ENCODE assay signal across 2 cellular contexts in the genomic region with DNA sequence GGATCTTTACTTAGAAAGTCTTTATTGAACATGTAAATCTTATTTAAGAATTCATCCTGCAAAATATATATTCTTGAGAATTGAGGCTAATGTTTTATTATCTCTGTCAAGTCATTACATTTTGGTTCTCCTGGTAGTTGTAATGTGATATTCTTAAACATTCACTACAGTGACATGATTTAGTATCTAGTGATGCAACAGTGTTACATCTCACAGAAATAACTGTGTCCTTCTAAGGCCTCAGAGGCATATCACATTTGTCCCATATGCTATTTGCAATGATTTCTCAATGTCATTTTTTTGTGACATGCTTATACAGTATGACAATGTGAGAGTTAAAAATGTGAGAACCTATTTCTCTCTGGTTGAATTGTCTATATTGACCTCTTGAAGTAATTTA.
TF ChIP-seq lines count a peak whose summit lies in the region.

No MANE protein-coding gene starts in this region.

TF ChIP-seq in HEK293, 187 proteins besides CTCF, POLR2A, EP300 and RAD21 (continued from another document):
- TF ChIP-seq PRDM6 (tag by site-specific recombination; IDR thresholded peaks at IDR 0.05) (peak; percentile 6; the same call in 1 of the 2 replicates), ZFHX2 (tag by site-specific recombination; conservative IDR thresholded peaks at IDR 0.05) (no peak), ZNF658 (tag by site-specific recombination; IDR thresholded peaks at IDR 0.05) (no peak), SETDB1 (IDR thresholded peaks at IDR 0.05; ENCODE audit: insufficient read length, low read length) (no peak), ZNF157 (tag by site-specific recombination; IDR thresholded peaks at IDR 0.05) (no peak), ZNF747 (tag by site-specific recombination; IDR thresholded peaks at IDR 0.05) (no peak), ZNF473 (tag by site-specific recombination; IDR thresholded peaks at IDR 0.05) (no peak), ZFP3 (tag by site-specific recombination; IDR thresholded peaks at IDR 0.05; ENCODE audit: low read depth) (no peak), ZNF202 (tag by site-specific recombination; IDR thresholded peaks at IDR 0.05; ENCODE audit: borderline replicate concordance) (no peak), ZNF155 (tag by site-specific recombination; IDR thresholded peaks at IDR 0.05) (no peak), SP7 (tag by site-specific recombination; IDR thresholded peaks at IDR 0.05) (0 out of 2 replicates have a peak, but pooled peaks have one; percentile 23)

TF ChIP-seq in K562, 482 proteins besides CTCF, POLR2A, EP300 and RAD21 (continued from another document):
- TF ChIP-seq FOXK2 (conservative IDR thresholded peaks at IDR 0.05 in 1 of 2, IDR thresholded peaks at IDR 0.05 in 1 of 2; ENCODE audit: low read depth in 2 of 2) (no peak), ARID1B (IDR thresholded peaks at IDR 0.05) (peak; percentile 37; the same call in 1 of the 2 replicates), MECOM (CRISPR knock-in tag; IDR thresholded peaks at IDR 0.05) (peak; percentile 89), ARID3B (CRISPR knock-in tag; IDR thresholded peaks at IDR 0.05; ENCODE audit: borderline replicate concordance) (no peak), ATF4 (CRISPR knock-in tag; IDR thresholded peaks at IDR 0.05) (peak; percentile 86), TEAD4 (IDR thresholded peaks at IDR 0.05; ENCODE audit: low read length) (peak; percentile 47; the same call in 1 of the 2 replicates), TEAD4 (CRISPR knock-in tag; IDR thresholded peaks at IDR 0.05; ENCODE audit: borderline replicate concordance) (no peak), NR2C1 (IDR thresholded peaks at IDR 0.05) (no peak), NR2C1 (tag; IDR thresholded peaks at IDR 0.05) (no peak), JUND (IDR thresholded peaks at IDR 0.05; ENCODE audit: borderline replicate concordance, low read depth, low read length) (peak; percentile 42; the same call in 1 of the 2 replicates), JUND (tag; IDR thresholded peaks at IDR 0.05; ENCODE audit: borderline replicate concordance, low read depth, low read length) (peak; percentile 18; the same call in 1 of the 3 replicates), PBX2 (CRISPR knock-in tag; IDR thresholded peaks at IDR 0.05; ENCODE audit: low read depth) (peak; percentile 59), PBX2 (tag; conservative IDR thresholded peaks at IDR 0.05; ENCODE audit: low read depth) (peak; percentile 94), TCF3 (CRISPR knock-in tag; IDR thresholded peaks at IDR 0.05) (peak; percentile 17; the same call in 1 of the 2 replicates), CEBPG (CRISPR knock-in tag; IDR thresholded peaks at IDR 0.05) (peak; percentile 82), CEBPG (tag; conservative IDR thresholded peaks at IDR 0.05 in 1 of 2, IDR thresholded peaks at IDR 0.05 in 1 of 2) (peak; percentile 83 to 95), EP400 (IDR thresholded peaks at IDR 0.05) (no peak), TRIM24 (IDR thresholded peaks at IDR 0.05) (peak; percentile 36 to 64; a peak in 2 of 4 replicates)
- TF ChIP-seq, protein P1, sequence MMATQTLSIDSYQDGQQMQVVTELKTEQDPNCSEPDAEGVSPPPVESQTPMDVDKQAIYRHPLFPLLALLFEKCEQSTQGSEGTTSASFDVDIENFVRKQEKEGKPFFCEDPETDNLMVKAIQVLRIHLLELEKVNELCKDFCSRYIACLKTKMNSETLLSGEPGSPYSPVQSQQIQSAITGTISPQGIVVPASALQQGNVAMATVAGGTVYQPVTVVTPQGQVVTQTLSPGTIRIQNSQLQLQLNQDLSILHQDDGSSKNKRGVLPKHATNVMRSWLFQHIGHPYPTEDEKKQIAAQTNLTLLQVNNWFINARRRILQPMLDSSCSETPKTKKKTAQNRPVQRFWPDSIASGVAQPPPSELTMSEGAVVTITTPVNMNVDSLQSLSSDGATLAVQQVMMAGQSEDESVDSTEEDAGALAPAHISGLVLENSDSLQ (IDR thresholded peaks at IDR 0.05): peak; percentile 90
- TF ChIP-seq, protein P2, sequence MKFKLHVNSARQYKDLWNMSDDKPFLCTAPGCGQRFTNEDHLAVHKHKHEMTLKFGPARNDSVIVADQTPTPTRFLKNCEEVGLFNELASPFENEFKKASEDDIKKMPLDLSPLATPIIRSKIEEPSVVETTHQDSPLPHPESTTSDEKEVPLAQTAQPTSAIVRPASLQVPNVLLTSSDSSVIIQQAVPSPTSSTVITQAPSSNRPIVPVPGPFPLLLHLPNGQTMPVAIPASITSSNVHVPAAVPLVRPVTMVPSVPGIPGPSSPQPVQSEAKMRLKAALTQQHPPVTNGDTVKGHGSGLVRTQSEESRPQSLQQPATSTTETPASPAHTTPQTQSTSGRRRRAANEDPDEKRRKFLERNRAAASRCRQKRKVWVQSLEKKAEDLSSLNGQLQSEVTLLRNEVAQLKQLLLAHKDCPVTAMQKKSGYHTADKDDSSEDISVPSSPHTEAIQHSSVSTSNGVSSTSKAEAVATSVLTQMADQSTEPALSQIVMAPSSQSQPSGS (CRISPR knock-in tag; IDR thresholded peaks at IDR 0.05): no peak
- TF ChIP-seq, protein P3, sequence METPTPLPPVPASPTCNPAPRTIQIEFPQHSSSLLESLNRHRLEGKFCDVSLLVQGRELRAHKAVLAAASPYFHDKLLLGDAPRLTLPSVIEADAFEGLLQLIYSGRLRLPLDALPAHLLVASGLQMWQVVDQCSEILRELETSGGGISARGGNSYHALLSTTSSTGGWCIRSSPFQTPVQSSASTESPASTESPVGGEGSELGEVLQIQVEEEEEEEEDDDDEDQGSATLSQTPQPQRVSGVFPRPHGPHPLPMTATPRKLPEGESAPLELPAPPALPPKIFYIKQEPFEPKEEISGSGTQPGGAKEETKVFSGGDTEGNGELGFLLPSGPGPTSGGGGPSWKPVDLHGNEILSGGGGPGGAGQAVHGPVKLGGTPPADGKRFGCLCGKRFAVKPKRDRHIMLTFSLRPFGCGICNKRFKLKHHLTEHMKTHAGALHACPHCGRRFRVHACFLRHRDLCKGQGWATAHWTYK (CRISPR knock-in tag; IDR thresholded peaks at IDR 0.05): no peak
- TF ChIP-seq, protein P4, sequence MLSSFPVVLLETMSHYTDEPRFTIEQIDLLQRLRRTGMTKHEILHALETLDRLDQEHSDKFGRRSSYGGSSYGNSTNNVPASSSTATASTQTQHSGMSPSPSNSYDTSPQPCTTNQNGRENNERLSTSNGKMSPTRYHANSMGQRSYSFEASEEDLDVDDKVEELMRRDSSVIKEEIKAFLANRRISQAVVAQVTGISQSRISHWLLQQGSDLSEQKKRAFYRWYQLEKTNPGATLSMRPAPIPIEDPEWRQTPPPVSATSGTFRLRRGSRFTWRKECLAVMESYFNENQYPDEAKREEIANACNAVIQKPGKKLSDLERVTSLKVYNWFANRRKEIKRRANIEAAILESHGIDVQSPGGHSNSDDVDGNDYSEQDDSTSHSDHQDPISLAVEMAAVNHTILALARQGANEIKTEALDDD (IDR thresholded peaks at IDR 0.05): no peak
- TF ChIP-seq, protein P5, sequence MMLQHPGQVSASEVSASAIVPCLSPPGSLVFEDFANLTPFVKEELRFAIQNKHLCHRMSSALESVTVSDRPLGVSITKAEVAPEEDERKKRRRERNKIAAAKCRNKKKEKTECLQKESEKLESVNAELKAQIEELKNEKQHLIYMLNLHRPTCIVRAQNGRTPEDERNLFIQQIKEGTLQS (IDR thresholded peaks at IDR 0.05): peak; percentile 89
- TF ChIP-seq, protein P5 (CRISPR knock-in tag; conservative IDR thresholded peaks at IDR 0.05): no peak
